ENCODE assay signal across 17 cellular contexts in the genomic region with DNA sequence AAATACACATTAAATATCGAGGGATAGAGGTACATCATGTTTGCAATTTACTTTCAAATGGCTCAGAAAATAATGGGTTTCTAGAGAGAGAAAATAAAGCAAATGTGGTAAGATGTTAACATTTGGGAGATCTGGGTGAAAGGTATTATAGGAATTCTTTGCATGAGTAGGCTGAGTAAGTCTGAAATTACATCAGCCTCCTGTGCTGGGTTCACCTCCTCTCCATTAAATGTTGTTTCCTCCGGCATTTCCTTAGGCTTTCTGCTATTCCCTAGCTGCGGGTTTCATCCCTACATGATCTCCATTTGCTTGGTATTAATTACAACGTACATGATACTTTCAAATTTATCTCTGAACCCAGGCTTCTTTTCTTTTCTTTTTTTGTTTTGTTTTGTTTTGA. TPM values are rescaled to one million over a fixed set of nuclear protein-coding genes. Genes with fewer than 3 reads are reported as not detected.
"Had no signal": no experiment of that assay in that cellular context is flagged by ENCODE, and none has a peak within 500 bp of the region (broad histone marks: within the 10 kb centered on the region; RNA-seq: fewer than 3 reads in every experiment).

No MANE protein-coding gene starts in this region.

- H3K4me3 ChIP-seq: coronary artery, lower lobe of right lung, ovary, thyroid gland, uterus had no signal

- H3K4me1 Mint-ChIP-seq: activated T-helper 17 cell treated with anti-CD3 and anti-CD28 coated beads, Interleukin-2, amount 50 U/mL, for 72 hours; T-cell had no signal

- H3K36me3 Mint-ChIP-seq: T-cell had no signal

- H3K9me3 Mint-ChIP-seq: activated T-helper 17 cell treated with anti-CD3 and anti-CD28 coated beads, Interleukin-2, amount 50 U/mL, for 72 hours; neural crest cell; T-cell had no signal

- H3K27me3 ChIP-seq: ovary, thyroid gland, uterus had no signal

- H3K36me3 ChIP-seq: lower lobe of right lung, ovary, thyroid gland had no signal

- H3K27ac ChIP-seq: coronary artery, foreskin keratinocyte, lower lobe of right lung, ovary, thyroid gland, uterus had no signal

- H3K4me1 ChIP-seq: foreskin keratinocyte had no signal

- H3K4me3 Mint-ChIP-seq: activated T-helper 17 cell treated with anti-CD3 and anti-CD28 coated beads, Interleukin-2, amount 50 U/mL, for 72 hours; neural crest cell; T-cell had no signal

- H3K27ac Mint-ChIP-seq: activated T-helper 17 cell treated with anti-CD3 and anti-CD28 coated beads, Interleukin-2, amount 50 U/mL, for 72 hours; T-cell had no signal

- ATAC-seq: activated T-helper 17 cell treated with anti-CD3 and anti-CD28 coated beads, Interleukin-2, amount 50 U/mL, for 72 hours; esophagus mucosa; foreskin keratinocyte; lower lobe of right lung; T-cell had no signal

- DNase-seq: activated CD4-positive, alpha-beta T cell treated with anti-CD3 and anti-CD28 coated beads, Interleukin-2, amount 50 U/mL, for 1 hour; activated naive CD4-positive, alpha-beta T cell treated with Interleukin-2 at 50 U/mL for 16 hours; caudate nucleus; foreskin keratinocyte; glutamatergic neuron; lower lobe of right lung; ovary; stimulated activated CD4-positive, alpha-beta T cell treated with anti-CD3 and anti-CD28 coated beads, Interleukin-12 subunit alpha, Interleukin-12 subunit beta, amount 100 ng/mL, for 4 hours; stimulated activated CD4-positive, alpha-beta T cell treated with anti-CD3 and anti-CD28 coated beads, Interleukin-2, amount 100 ng/mL, for 24 hours; T-cell; T-helper 9 cell; uterus had no signal

- H3K9me3 ChIP-seq: lower lobe of right lung, ovary, thyroid gland, uterus had no signal

RNA-seq across cellular contexts. Expression of a gene that starts 43.6 kb away (rescaled TPM):
- total RNA-seq: foreskin keratinocyte had no signal
- polyA plus RNA-seq: foreskin keratinocyte had no signal
